11 cellular contexts compared by ENCODE assay signal in genomic region chr1:236018885-236019453, GRCh38. TPM values are rescaled to one million over a fixed set of nuclear protein-coding genes. Genes with fewer than 3 reads are reported as not detected.
DNase-seq lines count a peak whose midpoint lies in the region; TF ChIP-seq lines count a peak whose summit lies in the region.
"Had no signal": no experiment of that assay in that cellular context is flagged by ENCODE, and none has a peak within 500 bp of the region (broad histone marks: within the 10 kb centered on the region; RNA-seq: fewer than 3 reads in every experiment).

No MANE protein-coding gene starts in this region.

- intact Hi-C loops in dorsolateral prefrontal cortex (cut with DNase I) (no loop called here), uterus (cut with DNase I; ENCODE audit: low total_unique reads) (no loop called here)

- peak overlapping the region in 42 of 59 donors; percentile 14 to 83 (median 63) for H3K27ac ChIP-seq in dorsolateral prefrontal cortex
- H3K27ac ChIP-seq in right atrium auricular region, result peak overlapping the region; percentile 83 to 91
- H3K27ac ChIP-seq in parathyroid adenoma, result peak overlapping the region; percentile 62
- peak overlapping the region; percentile 88 to 91 for H3K27ac ChIP-seq in uterus
- H3K27ac ChIP-seq: SK-N-MC had no signal

- no peak overlapping the region for H3K4me2 ChIP-seq in parathyroid adenoma (ENCODE audit: low read length)

- H3K4me3 ChIP-seq in dorsolateral prefrontal cortex, result no peak overlapping the region
- no peak overlapping the region for H3K4me3 ChIP-seq in right atrium auricular region
- H3K4me3 ChIP-seq in parathyroid adenoma (ENCODE audit: low read depth, low read length), result no peak overlapping the region
- no peak overlapping the region for H3K4me3 ChIP-seq in uterus
- H3K4me3 ChIP-seq: HAP-1, SK-N-MC had no signal

- H3K9ac ChIP-seq in parathyroid adenoma, result no peak overlapping the region

- no peak for TF ChIP-seq POLR2A in uterus (IDR thresholded peaks at IDR 0.05)

- H2AFZ ChIP-seq in parathyroid adenoma, result no peak overlapping the region

- H3K9me3 ChIP-seq in right atrium auricular region, result no peaks in the 10 kb centered on the region
- H3K9me3 ChIP-seq in parathyroid adenoma (ENCODE audit: control insufficient read depth, low read length), result no peaks in the 10 kb centered on the region
- no peaks in the 10 kb centered on the region for H3K9me3 ChIP-seq in uterus
- H3K9me3 ChIP-seq: HAP-1 had no signal

- DNase-seq in dorsolateral prefrontal cortex, result no peak
- DNase-seq in right atrium auricular region (ENCODE audit: low spot score), result peak; percentile 95
- DNase-seq in uterus, result peak; percentile 90 to 93
- DNase-seq in kidney tubule cell (ENCODE audit: low spot score), result no peak
- DNase-seq in GDM1 (lab: John Stamatoyannopoulos, UW), result no peak
- DNase-seq in NCI-H446 treated with DMSO at 0.1 percent for 48 hours (lab: John Stamatoyannopoulos, UW), result no peak
- DNase-seq: naive thymus-derived CD8-positive, alpha-beta T cell; NCI-H1694 had no signal

- H3K36me3 ChIP-seq in right atrium auricular region, result peaks cover 84% of the 10 kb centered on the region
- no peaks in the 10 kb centered on the region for H3K36me3 ChIP-seq in parathyroid adenoma (ENCODE audit: control insufficient read depth, insufficient read depth, low read length)
- no peaks in the 10 kb centered on the region for H3K36me3 ChIP-seq in uterus

- H3K27me3 ChIP-seq in dorsolateral prefrontal cortex (peaks cover 0 to 8% (median 0%) of the 10 kb centered on the region in 45 donors), right atrium auricular region (no peaks in the 10 kb centered on the region), parathyroid adenoma (ENCODE audit: control insufficient read depth, insufficient read depth, low read length) (no peaks in the 10 kb centered on the region), uterus (no peaks in the 10 kb centered on the region)

- no peak for TF ChIP-seq CTCF in dorsolateral prefrontal cortex (IDR thresholded peaks at IDR 0.05 in 54 of 56, conservative IDR thresholded peaks at IDR 0.05 in 2 of 56; ENCODE audit: low read depth in 1 of 56, partially characterized antibody in 56 of 56)
- no peak for TF ChIP-seq CTCF in right atrium auricular region (IDR thresholded peaks at IDR 0.05)
- TF ChIP-seq CTCF in parathyroid adenoma (IDR thresholded peaks at IDR 0.05), result no peak
- no peak for TF ChIP-seq CTCF in uterus (IDR thresholded peaks at IDR 0.05)

- H3K4me1 ChIP-seq in right atrium auricular region, result peaks cover 0 to 29% of the 10 kb centered on the region in 2 donors
- no peaks in the 10 kb centered on the region for H3K4me1 ChIP-seq in parathyroid adenoma
- no peaks in the 10 kb centered on the region for H3K4me1 ChIP-seq in uterus
- H3K4me1 ChIP-seq: HAP-1 had no signal

- H3K79me2 ChIP-seq in parathyroid adenoma, result no peaks in the 10 kb centered on the region

RNA-seq across cellular contexts. Expression of gene NID1, which starts 45.9 kb away (rescaled TPM):
- total RNA-seq in dorsolateral prefrontal cortex, result 10 to 100 TPM in 19 of 120 experiments, 1 to 10 TPM in 101; 2.7 to 23.3 (median 5.6) TPM
- 100 to 1,000 TPM in 1 of 2 donors, 10 to 100 TPM in 1; 95.1 to 112 TPM for total RNA-seq in right atrium auricular region
- 100 to 1,000 TPM in 3 of 4 donors, 10 to 100 TPM in 1; 70.7 to 252 (median 184) TPM for total RNA-seq in uterus

Comparison
In these comparisons a context has a peak if more than half of its experiments do, and no peak if none do; other contexts are left out.
1. DNase-seq: peak in right atrium auricular region (single experiment) and uterus (2 of 2); none in dorsolateral prefrontal cortex (0 of 10), kidney tubule cell (single experiment), GDM1 (single experiment) and NCI-H446 treated with DMSO at 0.1 percent for 48 hours (single experiment).
2. Peak in every context shown above with its lines, with median percentiles within 50 percentile points of each other: H3K27ac ChIP-seq.